In the genomic region with DNA sequence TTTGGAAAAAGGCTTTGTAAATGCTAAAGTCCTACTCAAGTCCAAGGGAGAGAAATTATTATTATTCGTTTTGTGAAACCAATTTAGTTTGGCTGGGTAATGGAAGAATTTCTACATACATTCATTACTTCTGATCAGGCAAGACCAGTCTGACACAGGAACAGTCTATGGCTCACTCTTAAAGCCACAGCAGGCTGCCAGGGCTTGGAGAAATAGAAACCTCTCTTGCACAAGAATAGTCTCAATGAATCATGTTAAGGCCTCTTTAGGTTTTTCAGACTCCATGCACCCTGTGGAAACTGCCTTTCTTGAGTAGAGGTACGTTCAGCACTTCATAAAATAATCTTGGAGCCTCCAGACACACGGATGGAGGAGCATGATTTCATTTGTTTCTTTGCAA, we compare ENCODE assay signal across 1 cellular context.
TF ChIP-seq lines count a peak whose summit lies in the region.

No MANE protein-coding gene starts in this region.

TF ChIP-seq in IMR-90, 13 proteins besides CTCF, POLR2A, EP300 and RAD21:
- TF ChIP-seq RFX5 (IDR thresholded peaks at IDR 0.05; ENCODE audit: low read depth, low read length) (no peak), SMC3 (IDR thresholded peaks at IDR 0.05; ENCODE audit: low read depth, low read length) (no peak), MAZ (IDR thresholded peaks at IDR 0.05; ENCODE audit: borderline replicate concordance, low read depth, low read length) (no peak), BHLHE40 (IDR thresholded peaks at IDR 0.05; ENCODE audit: low read depth, low read length) (no peak), FOS (IDR thresholded peaks at IDR 0.05; ENCODE audit: low read depth, low read length) (no peak), CEBPB (IDR thresholded peaks at IDR 0.05; ENCODE audit: low read depth, low read length) (no peak), CHD1 (IDR thresholded peaks at IDR 0.05; ENCODE audit: low read depth, low read length) (no peak), NFE2L2 (IDR thresholded peaks at IDR 0.05; ENCODE audit: low read depth, low read length) (no peak), MXI1 (IDR thresholded peaks at IDR 0.05; ENCODE audit: borderline replicate concordance, low read depth, low read length) (no peak), RCOR1 (IDR thresholded peaks at IDR 0.05; ENCODE audit: insufficient replicate concordance, low read length) (no peak), MAFK (IDR thresholded peaks at IDR 0.05; ENCODE audit: low read depth, low read length) (no peak)
- TF ChIP-seq, protein P1, sequence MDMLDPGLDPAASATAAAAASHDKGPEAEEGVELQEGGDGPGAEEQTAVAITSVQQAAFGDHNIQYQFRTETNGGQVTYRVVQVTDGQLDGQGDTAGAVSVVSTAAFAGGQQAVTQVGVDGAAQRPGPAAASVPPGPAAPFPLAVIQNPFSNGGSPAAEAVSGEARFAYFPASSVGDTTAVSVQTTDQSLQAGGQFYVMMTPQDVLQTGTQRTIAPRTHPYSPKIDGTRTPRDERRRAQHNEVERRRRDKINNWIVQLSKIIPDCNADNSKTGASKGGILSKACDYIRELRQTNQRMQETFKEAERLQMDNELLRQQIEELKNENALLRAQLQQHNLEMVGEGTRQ (IDR thresholded peaks at IDR 0.05; ENCODE audit: low read depth, low read length): no peak
- TF ChIP-seq, protein P2, sequence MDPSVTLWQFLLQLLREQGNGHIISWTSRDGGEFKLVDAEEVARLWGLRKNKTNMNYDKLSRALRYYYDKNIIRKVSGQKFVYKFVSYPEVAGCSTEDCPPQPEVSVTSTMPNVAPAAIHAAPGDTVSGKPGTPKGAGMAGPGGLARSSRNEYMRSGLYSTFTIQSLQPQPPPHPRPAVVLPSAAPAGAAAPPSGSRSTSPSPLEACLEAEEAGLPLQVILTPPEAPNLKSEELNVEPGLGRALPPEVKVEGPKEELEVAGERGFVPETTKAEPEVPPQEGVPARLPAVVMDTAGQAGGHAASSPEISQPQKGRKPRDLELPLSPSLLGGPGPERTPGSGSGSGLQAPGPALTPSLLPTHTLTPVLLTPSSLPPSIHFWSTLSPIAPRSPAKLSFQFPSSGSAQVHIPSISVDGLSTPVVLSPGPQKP (IDR thresholded peaks at IDR 0.05; ENCODE audit: borderline replicate concordance, low read depth, low read length): no peak
TF ChIP-seq in IMR-90: peak in this region for 0.
